Comparison of ENCODE assay signal across 23 cellular contexts in the genomic region with DNA sequence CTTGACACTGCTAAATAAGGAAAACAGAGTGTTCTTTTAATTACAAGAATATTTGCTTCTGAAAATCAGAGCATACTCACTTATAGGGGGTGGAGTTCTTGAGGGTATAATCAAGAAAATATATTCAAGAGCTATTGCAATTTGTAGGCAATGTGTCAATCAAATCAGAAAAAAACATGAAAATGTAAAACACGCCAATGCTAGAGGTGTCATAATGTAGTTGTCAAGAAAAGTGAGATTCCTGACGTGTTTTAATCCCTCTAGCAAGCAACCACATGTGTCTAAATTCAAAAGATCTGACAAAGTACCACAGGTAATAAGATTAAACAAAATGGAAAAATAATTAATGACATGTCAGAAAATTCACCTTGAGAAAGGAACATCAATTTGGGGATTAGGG.
"Had no signal": no experiment of that assay in that cellular context is flagged by ENCODE, and none has a peak within 500 bp of the region (broad histone marks: within the 10 kb centered on the region; RNA-seq: fewer than 3 reads in every experiment).

No MANE protein-coding gene starts in this region.

- H3K36me3 ChIP-seq: stomach, suprapubic skin, thoracic aorta, thyroid gland, tibial artery, tibial nerve, transverse colon, upper lobe of left lung, upper lobe of right lung, uterus, vagina had no signal

- H3K4me3 ChIP-seq: stomach, suprapubic skin, testis, thoracic aorta, thyroid gland, tibial artery, tibial nerve, transverse colon, upper lobe of left lung, upper lobe of right lung, uterus, vagina had no signal

- H3K27ac ChIP-seq: stomach, suprapubic skin, testis, thoracic aorta, thyroid gland, tibial artery, tibial nerve, transverse colon, upper lobe of left lung, upper lobe of right lung, uterus, vagina had no signal

- H3K9me3 ChIP-seq: stomach, suprapubic skin, testis, thoracic aorta, thyroid gland, tibial artery, tibial nerve, transverse colon, upper lobe of left lung, upper lobe of right lung, uterus, vagina had no signal

- H3K27me3 ChIP-seq: stomach, suprapubic skin, testis, thyroid gland, tibial artery, tibial nerve, transverse colon, upper lobe of left lung, upper lobe of right lung, uterus, vagina had no signal

- DNase-seq: stimulated activated CD4-positive, alpha-beta T cell treated with anti-CD3 and anti-CD28 coated beads, Interleukin-2, amount 100 ng/mL, for 48 hours; stimulated activated CD4-positive, alpha-beta T cell treated with anti-CD3 and anti-CD28 coated beads, Interleukin-4, amount 100 ng/mL, for 1 hour; stimulated activated CD4-positive, alpha-beta T cell treated with anti-CD3 and anti-CD28 coated beads, Interleukin-4, amount 100 ng/mL, for 24 hours; stimulated activated CD4-positive, alpha-beta T cell treated with anti-CD3 and anti-CD28 coated beads, Interleukin-4, amount 100 ng/mL, for 4 hours; stimulated activated CD8-positive, alpha-beta memory T cell treated with anti-CD3 and anti-CD28 coated beads, Interleukin-4, amount 100 ng/mL, for 48 hours; stimulated activated naive B cell treated with anti-CD40 and anti-IgM and Interleukin-4, amounts not matched to agents 10 μg/mL and 1 μg/mL and 100 μg/mL, for 72 hours; stimulated activated naive CD4-positive, alpha-beta T cell; stimulated activated naive CD4-positive, alpha-beta T cell treated with Interleukin-2 at 50 U/mL for 16 hours; stimulated activated naive CD8-positive, alpha-beta T cell treated with anti-CD3 and anti-CD28 coated beads, Interleukin-15, amount 100 ng/mL, for 72 hours; stimulated activated naive CD8-positive, alpha-beta T cell treated with anti-CD3 and anti-CD28 coated beads, Interleukin-15, Interleukin-2, amounts not matched to agents 100 U/mL and 50 U/mL, for 24 hours; stomach; substantia nigra; testis; thyroid gland; tibial artery; transverse colon; upper lobe of left lung; upper lobe of right lung; uterus had no signal
